ENCODE assay signal across 10 cellular contexts in genomic region chr11:45884596-45885185, GRCh38. TPM values are rescaled to one million over a fixed set of nuclear protein-coding genes. Genes with fewer than 3 reads are reported as not detected.
A peak's percentile ranks its signal among the peaks of the same experiment; 100 is the strongest.
DNase-seq lines count a peak whose midpoint lies in the region; ATAC-seq lines count a peak whose summit lies in the region.
"Had no signal": no experiment of that assay in that cellular context is flagged by ENCODE, and none has a peak within 500 bp of the region (broad histone marks: within the 10 kb centered on the region; RNA-seq: fewer than 3 reads in every experiment).

No MANE protein-coding gene starts in this region.

- H3K27me3 ChIP-seq in BLaER1: no peaks in the 10 kb centered on the region; the same call in 1 of the 2 replicates
- H3K27me3 ChIP-seq in HAP-1 (ENCODE audit: low read depth): no peaks in the 10 kb centered on the region

- H3K27ac ChIP-seq in BLaER1: no peak overlapping the region

- no peak for ATAC-seq in activated naive CD8-positive, alpha-beta T cell treated with anti-CD3 and anti-CD28 coated beads, Interleukin-2, amount 10 ng/mL, durations not matched to agents 7 days and 5 days (ENCODE audit: low read depth)
- ATAC-seq in naive B cell (ENCODE audit: low read depth in 2 of 2) (no peak), HG02623 (IDR thresholded peaks at IDR 0.05; ENCODE audit: unreplicated experiment) (no peak), HG03095 (IDR thresholded peaks at IDR 0.05; ENCODE audit: unreplicated experiment) (no peak)

- no peak overlapping the region for H3K9ac ChIP-seq in BLaER1

- H3K4me1 Mint-ChIP-seq in activated naive CD8-positive, alpha-beta T cell treated with anti-CD3 and anti-CD28 coated beads, Interleukin-2, amount 10 ng/mL, durations not matched to agents 7 days and 5 days: peaks cover 4% of the 10 kb centered on the region
- peaks cover 10 to 17% (median 16%) of the 10 kb centered on the region in 3 donors for H3K4me1 Mint-ChIP-seq in naive B cell

- H3K4me1 ChIP-seq in BLaER1 (peaks cover 10% of the 10 kb centered on the region), HAP-1 (no peaks in the 10 kb centered on the region; the same call in 1 of the 2 replicates)

- H3K4me3 ChIP-seq in BLaER1 (0 out of 2 replicates have a peak overlapping the region, but pooled peaks have one; percentile 70), HAP-1 (0 out of 2 replicates have a peak overlapping the region, but pooled peaks have one; percentile 8)

- H3K36me3 ChIP-seq in BLaER1 (peaks cover 32% of the 10 kb centered on the region), HAP-1 (replicated peaks) (peaks cover 5% of the 10 kb centered on the region; the same call in 1 of the 2 replicates)

- peaks cover 81% of the 10 kb centered on the region for H4K20me1 ChIP-seq in BLaER1

- POLR2A ChIA-PET in activated naive CD8-positive, alpha-beta T cell treated with anti-CD3 and anti-CD28 coated beads, Interleukin-2, amount 10 ng/mL, durations not matched to agents 7 days and 5 days (lab: Charles Lee): no interaction called here

- peak overlapping the region; percentile 58 for H3K4me2 ChIP-seq in BLaER1

- in situ Hi-C loops in HAP-1 (cut with MboI; ENCODE audit: low sequenced_read_pairs): no loop called here

- H3K36me3 Mint-ChIP-seq in activated naive CD8-positive, alpha-beta T cell treated with anti-CD3 and anti-CD28 coated beads, Interleukin-2, amount 10 ng/mL, durations not matched to agents 7 days and 5 days: no peaks in the 10 kb centered on the region
- peaks cover 12 to 13% of the 10 kb centered on the region in 2 donors for H3K36me3 Mint-ChIP-seq in naive B cell

- H3K4me3 Mint-ChIP-seq in activated naive CD8-positive, alpha-beta T cell treated with anti-CD3 and anti-CD28 coated beads, Interleukin-2, amount 10 ng/mL, durations not matched to agents 7 days and 5 days: peak overlapping the region; percentile 73
- peak overlapping the region; percentile 72 to 88 (median 82) for H3K4me3 Mint-ChIP-seq in naive B cell

- no peaks in the 10 kb centered on the region for H3K9me3 Mint-ChIP-seq in activated naive CD8-positive, alpha-beta T cell treated with anti-CD3 and anti-CD28 coated beads, Interleukin-2, amount 10 ng/mL, durations not matched to agents 7 days and 5 days
- H3K9me3 Mint-ChIP-seq in naive B cell: peaks cover 0 to 1% (median 0%) of the 10 kb centered on the region in 7 donors

- H3K27me3 Mint-ChIP-seq in activated naive CD8-positive, alpha-beta T cell treated with anti-CD3 and anti-CD28 coated beads, Interleukin-2, amount 10 ng/mL, durations not matched to agents 7 days and 5 days: peaks cover 3% of the 10 kb centered on the region
- peaks cover 0 to 3% (median 0%) of the 10 kb centered on the region in 3 donors for H3K27me3 Mint-ChIP-seq in naive B cell

- no peak overlapping the region for H3K27ac Mint-ChIP-seq in activated naive CD8-positive, alpha-beta T cell treated with anti-CD3 and anti-CD28 coated beads, Interleukin-2, amount 10 ng/mL, durations not matched to agents 7 days and 5 days
- peak overlapping the region in 2 of 6 donors; percentile 53 to 87 for H3K27ac Mint-ChIP-seq in naive B cell

- no peaks in the 10 kb centered on the region for H3K9me3 ChIP-seq in BLaER1
- no peaks in the 10 kb centered on the region for H3K9me3 ChIP-seq in HAP-1

- no peak for DNase-seq in HAP-1 (ENCODE audit: low spot score in 2 of 2)
- no peak for DNase-seq in activated naive CD8-positive, alpha-beta T cell treated with anti-CD3 and anti-CD28 coated beads, Interleukin-2, amount 10 ng/mL, durations not matched to agents 7 days and 5 days
- no peak for DNase-seq in naive B cell
- DNase-seq in DMS 273 (lab: John Stamatoyannopoulos, UW; ENCODE audit: unreplicated experiment): no peak
- no peak for DNase-seq in NCI-H446 treated with DMSO at 0.1 percent for 48 hours (lab: John Stamatoyannopoulos, UW)

RNA-seq across cellular contexts. Expression of gene MAPK8IP1, which starts 0.8 kb away (rescaled TPM):
- total RNA-seq in activated naive CD8-positive, alpha-beta T cell treated with anti-CD3 and anti-CD28 coated beads, Interleukin-2, amount 10 ng/mL, durations not matched to agents 7 days and 5 days: under 1 TPM; 0.85 to 0.86 TPM
- under 1 TPM in 5 of 6 donors, not detected in 1; 0.12 to 0.35 (median 0.20) TPM for polyA plus RNA-seq in naive B cell (ENCODE audit: low read depth in 6 of 6)

RNA-seq across cellular contexts. Expression of gene FREY1, which starts 22.4 kb away (rescaled TPM):
- 1 to 10 TPM; 3.9 TPM for total RNA-seq in activated naive CD8-positive, alpha-beta T cell treated with anti-CD3 and anti-CD28 coated beads, Interleukin-2, amount 10 ng/mL, durations not matched to agents 7 days and 5 days
- polyA plus RNA-seq in naive B cell (ENCODE audit: low read depth in 6 of 6): not detected
- total RNA-seq: kidney epithelial cell had no signal
- polyA plus RNA-seq: fibroblast of lung had no signal

RNA-seq across cellular contexts. Expression of gene PEX16, which starts 33.0 kb away (rescaled TPM):
- 10 to 100 TPM; 49.4 to 61.5 TPM for total RNA-seq in activated naive CD8-positive, alpha-beta T cell treated with anti-CD3 and anti-CD28 coated beads, Interleukin-2, amount 10 ng/mL, durations not matched to agents 7 days and 5 days
- 10 to 100 TPM; 47.4 to 64.4 (median 60.4) TPM for polyA plus RNA-seq in naive B cell (ENCODE audit: low read depth in 6 of 6)

RNA-seq across cellular contexts. Expression of gene CRY2, which starts 37.4 kb away (rescaled TPM):
- total RNA-seq in activated naive CD8-positive, alpha-beta T cell treated with anti-CD3 and anti-CD28 coated beads, Interleukin-2, amount 10 ng/mL, durations not matched to agents 7 days and 5 days: 10 to 100 TPM; 32.4 to 36.9 TPM
- 10 to 100 TPM in 5 of 6 donors, 1 to 10 TPM in 1; 10.0 to 34.2 (median 26.7) TPM for polyA plus RNA-seq in naive B cell (ENCODE audit: low read depth in 6 of 6)

RNA-seq across cellular contexts. Expression of gene LARGE2, which starts 37.8 kb away (rescaled TPM):
- 1 to 10 TPM; 2.5 to 2.7 TPM for total RNA-seq in activated naive CD8-positive, alpha-beta T cell treated with anti-CD3 and anti-CD28 coated beads, Interleukin-2, amount 10 ng/mL, durations not matched to agents 7 days and 5 days
- 10 to 100 TPM; 30.6 to 84.4 (median 37.4) TPM for polyA plus RNA-seq in naive B cell (ENCODE audit: low read depth in 6 of 6)
- total RNA-seq: fibroblast of lung had no signal
- polyA plus RNA-seq: fibroblast of lung had no signal
